Comparison of ENCODE assay signal across 17 cellular contexts in the genomic region with DNA sequence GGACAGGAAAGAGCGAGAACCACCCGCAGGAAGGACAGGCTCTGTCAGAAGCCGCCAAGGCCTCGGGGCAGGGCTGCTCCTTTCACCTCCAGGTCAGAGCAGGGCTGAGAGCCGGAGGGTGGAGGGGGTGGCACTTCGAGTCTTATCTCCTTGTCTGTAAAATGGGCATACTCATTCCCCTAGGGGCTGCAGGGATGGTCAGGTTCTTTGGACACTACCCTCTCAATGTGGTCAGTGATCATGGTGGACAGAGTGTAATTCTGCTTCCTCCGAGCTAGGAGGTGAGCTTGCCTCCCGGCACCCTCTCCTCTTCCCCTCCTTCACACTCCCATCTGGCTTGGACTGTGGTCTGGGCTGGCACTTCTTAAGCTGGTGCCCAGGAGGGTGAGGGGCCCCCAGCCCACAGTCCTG. TPM values are rescaled to one million over a fixed set of nuclear protein-coding genes. Genes with fewer than 3 reads are reported as not detected.
DNase-seq lines count a peak whose midpoint lies in the region; ATAC-seq and TF ChIP-seq lines count a peak whose summit lies in the region.
"Had no signal": no experiment of that assay in that cellular context is flagged by ENCODE, and none has a peak within 500 bp of the region (broad histone marks: within the 10 kb centered on the region; RNA-seq: fewer than 3 reads in every experiment).

No MANE protein-coding gene starts in this region.

- DNase-seq in WTC11 (ENCODE audit: low spot score) (no peak), dermis blood vessel endothelial cell (peak; percentile 55), lung microvascular endothelial cell (ENCODE audit: low read depth in 2 of 2) (peak; percentile 47 to 49)
- DNase-seq in activated CD4-positive, alpha-beta T cell treated with anti-CD3 and anti-CD28 coated beads for 36 hours: no peak
- DNase-seq in activated CD4-positive, alpha-beta T cell treated with anti-CD3 and anti-CD28 coated beads, Interleukin-2, amount 10 ng/mL, durations not matched to agents 24 days and 14 days: no peak
- DNase-seq: activated CD8-positive, alpha-beta memory T cell treated with anti-CD3 and anti-CD28 coated beads for 24 hours; activated gamma-delta T cell treated with Interleukin-2 at 50 U/mL for 16 hours; BE2C; DMS79; HCEC 1CT; KG1; NCI-H1092 treated with DMSO at 0.1 percent for 48 hours; stimulated activated naive CD8-positive, alpha-beta T cell treated with anti-CD3 and anti-CD28 coated beads, Interleukin-15, Interleukin-2, amounts not matched to agents 100 U/mL and 50 U/mL, for 24 hours had no signal

- peaks cover 2% of the 10 kb centered on the region; the same call in 1 of the 2 replicates for H3K27me3 Mint-ChIP-seq in WTC11 (ENCODE audit: low read depth)
- H3K27me3 Mint-ChIP-seq in activated CD4-positive, alpha-beta T cell treated with anti-CD3 and anti-CD28 coated beads for 36 hours: no peaks in the 10 kb centered on the region
- H3K27me3 Mint-ChIP-seq in activated CD4-positive, alpha-beta T cell treated with anti-CD3 and anti-CD28 coated beads, Interleukin-2, amount 10 ng/mL, durations not matched to agents 24 days and 14 days: no peaks in the 10 kb centered on the region

- H3K36me3 Mint-ChIP-seq in WTC11: no peaks in the 10 kb centered on the region
- no peaks in the 10 kb centered on the region for H3K36me3 Mint-ChIP-seq in activated CD4-positive, alpha-beta T cell treated with anti-CD3 and anti-CD28 coated beads for 36 hours (ENCODE audit: low read depth)
- no peaks in the 10 kb centered on the region for H3K36me3 Mint-ChIP-seq in activated CD4-positive, alpha-beta T cell treated with anti-CD3 and anti-CD28 coated beads, Interleukin-2, amount 10 ng/mL, durations not matched to agents 24 days and 14 days (ENCODE audit: low read depth)

- peak overlapping the region; percentile 9; the same call in 1 of the 2 replicates for H3K27ac Mint-ChIP-seq in WTC11
- H3K27ac Mint-ChIP-seq in activated CD4-positive, alpha-beta T cell treated with anti-CD3 and anti-CD28 coated beads for 36 hours: no peak overlapping the region
- H3K27ac Mint-ChIP-seq in activated CD4-positive, alpha-beta T cell treated with anti-CD3 and anti-CD28 coated beads, Interleukin-2, amount 10 ng/mL, durations not matched to agents 24 days and 14 days: no peak overlapping the region

- H3K4me3 ChIP-seq in subcutaneous abdominal adipose tissue (ENCODE audit: low read depth in 1 of 5, low read length in 5 of 5): peak overlapping the region in 4 of 5 donors; percentile 52 to 81 (median 72)
- H3K4me3 ChIP-seq: cardiac muscle cell had no signal

- ATAC-seq in WTC11 (no peak), HG02610 (IDR thresholded peaks at IDR 0.05; ENCODE audit: unreplicated experiment) (no peak)
- no peak for ATAC-seq in activated CD4-positive, alpha-beta T cell treated with anti-CD3 and anti-CD28 coated beads for 36 hours
- ATAC-seq: stimulated activated naive CD8-positive, alpha-beta T cell treated with anti-CD3 and anti-CD28 coated beads, Interleukin-15, Interleukin-2, amounts not matched to agents 100 U/mL and 50 U/mL, for 24 hours had no signal

- peaks cover 45% of the 10 kb centered on the region for H3K4me1 Mint-ChIP-seq in WTC11
- H3K4me1 Mint-ChIP-seq in activated CD4-positive, alpha-beta T cell treated with anti-CD3 and anti-CD28 coated beads for 36 hours: peaks cover 12% of the 10 kb centered on the region
- peaks cover 16% of the 10 kb centered on the region for H3K4me1 Mint-ChIP-seq in activated CD4-positive, alpha-beta T cell treated with anti-CD3 and anti-CD28 coated beads, Interleukin-2, amount 10 ng/mL, durations not matched to agents 24 days and 14 days

- no peak overlapping the region for H3K4me3 Mint-ChIP-seq in WTC11
- no peak overlapping the region for H3K4me3 Mint-ChIP-seq in activated CD4-positive, alpha-beta T cell treated with anti-CD3 and anti-CD28 coated beads for 36 hours
- H3K4me3 Mint-ChIP-seq in activated CD4-positive, alpha-beta T cell treated with anti-CD3 and anti-CD28 coated beads, Interleukin-2, amount 10 ng/mL, durations not matched to agents 24 days and 14 days: no peak overlapping the region

- H3K9me3 Mint-ChIP-seq in WTC11: no peaks in the 10 kb centered on the region
- no peaks in the 10 kb centered on the region for H3K9me3 Mint-ChIP-seq in activated CD4-positive, alpha-beta T cell treated with anti-CD3 and anti-CD28 coated beads for 36 hours (ENCODE audit: low read depth)
- no peaks in the 10 kb centered on the region for H3K9me3 Mint-ChIP-seq in activated CD4-positive, alpha-beta T cell treated with anti-CD3 and anti-CD28 coated beads, Interleukin-2, amount 10 ng/mL, durations not matched to agents 24 days and 14 days

- CTCF ChIA-PET in WTC11 (lab: Charles Lee): interaction anchor here (1.4 kb wide), 2 partner anchors 40 to 155 kb away, joined by 3 to 4 read pairs; partner anchors contain the start of gene RGS3
- CTCF ChIA-PET in activated CD4-positive, alpha-beta T cell treated with anti-CD3 and anti-CD28 coated beads for 36 hours (lab: Charles Lee): interaction anchor here (1.0 kb wide), 1 partner anchor 11 kb away, joined by 4 read pairs; no protein-coding TSS in a partner anchor

- intact Hi-C loops in activated CD4-positive, alpha-beta T cell treated with anti-CD3 and anti-CD28 coated beads for 36 hours (cut with DNase I, micrococcal nuclease): no loop called here
- intact Hi-C loops in activated CD4-positive, alpha-beta T cell treated with anti-CD3 and anti-CD28 coated beads, Interleukin-2, amount 10 ng/mL, durations not matched to agents 24 days and 14 days (cut with micrococcal nuclease): no loop called here

- H3K27me3 ChIP-seq in subcutaneous abdominal adipose tissue (ENCODE audit: control insufficient read depth in 5 of 5, insufficient read depth in 4 of 5, low read length in 5 of 5): no peaks in the 10 kb centered on the region
- H3K27me3 ChIP-seq: BE2C, cardiac muscle cell had no signal

- H3K36me3 ChIP-seq in subcutaneous abdominal adipose tissue (ENCODE audit: control insufficient read depth in 5 of 5, insufficient read depth in 5 of 5, low read length in 5 of 5): peaks cover 0 to 12% (median 5%) of the 10 kb centered on the region in 5 donors
- H3K36me3 ChIP-seq: cardiac muscle cell had no signal

- no peak for TF ChIP-seq CTCF in WTC11 (IDR thresholded peaks at IDR 0.05)

- H3K4me1 ChIP-seq in subcutaneous abdominal adipose tissue (ENCODE audit: control insufficient read depth in 5 of 5, insufficient read depth in 5 of 5, low read length in 5 of 5): peaks cover 2 to 63% (median 25%) of the 10 kb centered on the region in 5 donors
- H3K4me1 ChIP-seq: BE2C had no signal

- POLR2A ChIA-PET in WTC11 (lab: Charles Lee): no interaction called here
- POLR2A ChIA-PET in activated CD4-positive, alpha-beta T cell treated with anti-CD3 and anti-CD28 coated beads for 36 hours (lab: Charles Lee): no interaction called here

- no peaks in the 10 kb centered on the region for H3K9me3 ChIP-seq in subcutaneous abdominal adipose tissue (ENCODE audit: control insufficient read depth in 5 of 5, low read length in 5 of 5)
- H3K9me3 ChIP-seq: BE2C had no signal

- peak overlapping the region; percentile 81 for H3K27ac ChIP-seq in subcutaneous abdominal adipose tissue (ENCODE audit: low read depth, low read length)
- H3K27ac ChIP-seq: cardiac muscle cell, epithelial cell of prostate had no signal

- H3K9ac ChIP-seq in subcutaneous abdominal adipose tissue (ENCODE audit: low read length in 5 of 5): peak overlapping the region in 3 of 5 donors; percentile 35 to 91 (median 78)

TF ChIP-seq in WTC11, 78 proteins besides CTCF, POLR2A, EP300 and RAD21 (continues in another document):
- TF ChIP-seq STAT6 (CRISPR knock-in tag; conservative IDR thresholded peaks at IDR 0.05; ENCODE audit: low read depth): no peak
- TF ChIP-seq ZMAT4 (CRISPR knock-in tag; IDR thresholded peaks at IDR 0.05): no peak
- TF ChIP-seq SOX15 (CRISPR knock-in tag; IDR thresholded peaks at IDR 0.05): no peak
- no peak for TF ChIP-seq CBFB (CRISPR knock-in tag; IDR thresholded peaks at IDR 0.05; ENCODE audit: low read depth)
- no peak for TF ChIP-seq IRF1 (CRISPR knock-in tag; IDR thresholded peaks at IDR 0.05)

RNA-seq across cellular contexts. Expression of gene RGS3, which starts 39.6 kb away (rescaled TPM):
- total RNA-seq in WTC11 (2021) (15.0 to 17.2 TPM (median 16.6 TPM) in 3 replicates), dermis blood vessel endothelial cell (294 and 415 TPM in 2 replicates), lung microvascular endothelial cell (126 and 198 TPM in 2 replicates)
- total RNA-seq in activated CD4-positive, alpha-beta T cell treated with anti-CD3 and anti-CD28 coated beads for 36 hours: 10 to 100 TPM; 55.9 to 62.2 TPM
- 113 and 122 TPM in 2 replicates for total RNA-seq in activated CD4-positive, alpha-beta T cell treated with anti-CD3 and anti-CD28 coated beads, Interleukin-2, amount 10 ng/mL, durations not matched to agents 24 days and 14 days

Comparison
In these comparisons a context has a peak if more than half of its experiments do, and no peak if none do; other contexts are left out.
1. DNase-seq: peak in dermis blood vessel endothelial cell (single experiment) and lung microvascular endothelial cell (2 of 2); none in WTC11 (single experiment), activated CD4-positive, alpha-beta T cell treated with anti-CD3 and anti-CD28 coated beads for 36 hours (single experiment) and activated CD4-positive, alpha-beta T cell treated with anti-CD3 and anti-CD28 coated beads, Interleukin-2, amount 10 ng/mL, durations not matched to agents 24 days and 14 days (single experiment).